19 cellular contexts compared by ENCODE assay signal in genomic region chr2:1804865-1805264, GRCh38.
"Had no signal": no experiment of that assay in that cellular context is flagged by ENCODE, and none has a peak within 500 bp of the region (broad histone marks: within the 10 kb centered on the region; RNA-seq: fewer than 3 reads in every experiment).

No MANE protein-coding gene starts in this region.

- ATAC-seq: left lobe of liver; lower lobe of right lung; naive thymus-derived CD8-positive, alpha-beta T cell had no signal

- H3K4me3 ChIP-seq: coronary artery, heart right ventricle, lower lobe of right lung, prostate gland, right atrium auricular region, suprapubic skin had no signal

- H3K36me3 ChIP-seq: heart right ventricle, lower lobe of right lung, prostate gland, right atrium auricular region, suprapubic skin had no signal

- H3K9me3 ChIP-seq: heart right ventricle, lower lobe of right lung, prostate gland, right atrium auricular region, suprapubic skin had no signal

- FAIRE-seq: bronchial epithelial cell had no signal

- DNase-seq: activated CD4-positive, alpha-beta memory T cell treated with anti-CD3 and anti-CD28 coated beads for 36 hours; activated CD4-positive, alpha-beta T cell treated with anti-CD3 and anti-CD28 coated beads for 48 hours; activated naive CD4-positive, alpha-beta T cell treated with Interleukin-2 at 50 U/mL for 16 hours; activated naive CD8-positive, alpha-beta T cell treated with anti-CD3 and anti-CD28 coated beads, Interleukin-2, amount 10 ng/mL, durations not matched to agents 7 days and 5 days; activated T-cell treated with anti-CD3 and anti-CD28 coated beads, Interleukin-2, amount 50 U/mL, for 48 hours; amniotic stem cell; heart right ventricle; lower lobe of right lung; mesendoderm; stimulated activated CD4-positive, alpha-beta T cell treated with anti-CD3 and anti-CD28 coated beads, Interleukin-12 subunit alpha, Interleukin-12 subunit beta, amount 100 ng/mL, for 4 hours; stimulated activated CD4-positive, alpha-beta T cell treated with anti-CD3 and anti-CD28 coated beads, Interleukin-4, amount 100 ng/mL, for 4 hours had no signal

- H3K27me3 ChIP-seq: right atrium auricular region, suprapubic skin had no signal

- H3K27ac ChIP-seq: epithelial cell of prostate, lower lobe of right lung, prostate gland, right atrium auricular region, suprapubic skin had no signal

- H3K4me1 ChIP-seq: lower lobe of right lung, prostate gland, right atrium auricular region, suprapubic skin had no signal
